In genomic region chr6:163352966-163353365, GRCh38 we compare ENCODE assay signal across 24 cellular contexts.
"Had no signal": no experiment of that assay in that cellular context is flagged by ENCODE, and none has a peak within 500 bp of the region (broad histone marks: within the 10 kb centered on the region; RNA-seq: fewer than 3 reads in every experiment).

No MANE protein-coding gene starts in this region.

- H2AFZ ChIP-seq: hepatocyte had no signal

- H3K27me3 ChIP-seq: cardiac muscle cell, hepatocyte, spleen, upper lobe of left lung had no signal

- H3K4me3 ChIP-seq: cardiac muscle cell, hepatocyte, mucosa of descending colon, spleen, upper lobe of left lung had no signal

- H3K9me3 ChIP-seq: mucosa of descending colon, spleen, upper lobe of left lung had no signal

- H3K4me3 Mint-ChIP-seq: activated CD4-positive, alpha-beta T cell treated with anti-CD3 and anti-CD28 coated beads, Interleukin-2, amount 10 ng/mL, durations not matched to agents 7 days and 5 days; activated CD8-positive, alpha-beta memory T cell treated with anti-CD3 and anti-CD28 coated beads, Interleukin-2, amount 10 ng/mL, durations not matched to agents 7 days and 5 days; activated CD8-positive, alpha-beta T cell treated with anti-CD3 and anti-CD28 coated beads for 36 hours; activated naive CD4-positive, alpha-beta T cell treated with anti-CD3 and anti-CD28 coated beads, Interleukin-2, amount 10 ng/mL, durations not matched to agents 7 days and 5 days; immature natural killer cell had no signal

- H3K36me3 Mint-ChIP-seq: activated CD8-positive, alpha-beta memory T cell treated with anti-CD3 and anti-CD28 coated beads, Interleukin-2, amount 10 ng/mL, durations not matched to agents 7 days and 5 days; activated naive CD4-positive, alpha-beta T cell treated with anti-CD3 and anti-CD28 coated beads, Interleukin-2, amount 10 ng/mL, durations not matched to agents 7 days and 5 days; immature natural killer cell; naive B cell had no signal

- ATAC-seq: activated CD8-positive, alpha-beta memory T cell treated with anti-CD3 and anti-CD28 coated beads, Interleukin-2, amount 10 ng/mL, durations not matched to agents 7 days and 5 days; activated CD8-positive, alpha-beta T cell treated with anti-CD3 and anti-CD28 coated beads for 36 hours; left ventricle myocardium superior; mucosa of descending colon; SK-N-SH treated with all-trans-retinoic acid at 6 μM for 48 hours; stimulated activated naive CD8-positive, alpha-beta T cell treated with anti-CD3 and anti-CD28 coated beads, Interleukin-15, Interleukin-2, amounts not matched to agents 100 U/mL and 50 U/mL, for 24 hours had no signal

- H3K27ac Mint-ChIP-seq: activated CD4-positive, alpha-beta T cell treated with anti-CD3 and anti-CD28 coated beads, Interleukin-2, amount 10 ng/mL, durations not matched to agents 7 days and 5 days; activated CD8-positive, alpha-beta memory T cell treated with anti-CD3 and anti-CD28 coated beads, Interleukin-2, amount 10 ng/mL, durations not matched to agents 7 days and 5 days; activated CD8-positive, alpha-beta T cell treated with anti-CD3 and anti-CD28 coated beads for 36 hours; activated naive CD4-positive, alpha-beta T cell treated with anti-CD3 and anti-CD28 coated beads, Interleukin-2, amount 10 ng/mL, durations not matched to agents 7 days and 5 days; immature natural killer cell; progenitor cell of endocrine pancreas had no signal

- H3K27me3 Mint-ChIP-seq: activated CD4-positive, alpha-beta T cell treated with anti-CD3 and anti-CD28 coated beads, Interleukin-2, amount 10 ng/mL, durations not matched to agents 7 days and 5 days; activated CD8-positive, alpha-beta T cell treated with anti-CD3 and anti-CD28 coated beads for 36 hours; progenitor cell of endocrine pancreas had no signal

- H3K4me2 ChIP-seq: hepatocyte had no signal

- H3K4me1 Mint-ChIP-seq: activated CD4-positive, alpha-beta T cell treated with anti-CD3 and anti-CD28 coated beads, Interleukin-2, amount 10 ng/mL, durations not matched to agents 7 days and 5 days; activated CD8-positive, alpha-beta memory T cell treated with anti-CD3 and anti-CD28 coated beads, Interleukin-2, amount 10 ng/mL, durations not matched to agents 7 days and 5 days; activated naive CD4-positive, alpha-beta T cell treated with anti-CD3 and anti-CD28 coated beads, Interleukin-2, amount 10 ng/mL, durations not matched to agents 7 days and 5 days; immature natural killer cell had no signal

- H3K9me3 Mint-ChIP-seq: activated CD4-positive, alpha-beta T cell treated with anti-CD3 and anti-CD28 coated beads, Interleukin-2, amount 10 ng/mL, durations not matched to agents 7 days and 5 days; activated CD8-positive, alpha-beta T cell treated with anti-CD3 and anti-CD28 coated beads for 36 hours; activated naive CD4-positive, alpha-beta T cell treated with anti-CD3 and anti-CD28 coated beads, Interleukin-2, amount 10 ng/mL, durations not matched to agents 7 days and 5 days; immature natural killer cell; naive B cell had no signal

- H3K27ac ChIP-seq: cardiac muscle cell, hepatocyte, WERI-Rb-1 had no signal

- H3K36me3 ChIP-seq: cardiac muscle cell, spleen, upper lobe of left lung, WERI-Rb-1 had no signal

- DNase-seq: activated CD4-positive, alpha-beta T cell treated with anti-CD3 and anti-CD28 coated beads, Interleukin-2, amount 10 ng/mL, durations not matched to agents 7 days and 5 days; activated CD4-positive, CD25-positive, alpha-beta regulatory T cell treated with anti-CD3 and anti-CD28 coated beads, Interleukin-2, amount 50 U/mL, for 72 hours; activated CD8-positive, alpha-beta memory T cell treated with anti-CD3 and anti-CD28 coated beads, Interleukin-2, amount 10 ng/mL, durations not matched to agents 7 days and 5 days; activated CD8-positive, alpha-beta T cell treated with anti-CD3 and anti-CD28 coated beads for 36 hours; activated effector memory CD4-positive, alpha-beta T cell treated with anti-CD3 and anti-CD28 coated beads, Interleukin-2, amount 50 U/mL, for 16 hours; activated naive CD4-positive, alpha-beta T cell treated with anti-CD3 and anti-CD28 coated beads, Interleukin-2, amount 10 ng/mL, durations not matched to agents 7 days and 5 days; activated T-cell treated with anti-CD3 and anti-CD28 coated beads for 4 hours; dermis blood vessel endothelial cell; effector memory CD4-positive, alpha-beta T cell; foreskin melanocyte; immature natural killer cell; left ventricle myocardium superior; mucosa of descending colon; naive B cell; retina; stimulated activated CD4-positive, alpha-beta T cell treated with anti-CD3 and anti-CD28 coated beads, Interleukin-4, amount 100 ng/mL, for 24 hours; stimulated activated naive CD8-positive, alpha-beta T cell treated with anti-CD3 and anti-CD28 coated beads, Interleukin-15, Interleukin-2, amounts not matched to agents 100 U/mL and 50 U/mL, for 24 hours; upper lobe of left lung; WERI-Rb-1 had no signal
